In genomic region chr1:219081943-219082925, GRCh38 we compare ENCODE assay signal across 14 cellular contexts.
DNase-seq lines count a peak whose midpoint lies in the region; ATAC-seq and TF ChIP-seq lines count a peak whose summit lies in the region.
"Had no signal": no experiment of that assay in that cellular context is flagged by ENCODE, and none has a peak within 500 bp of the region (broad histone marks: within the 10 kb centered on the region; RNA-seq: fewer than 3 reads in every experiment).

No MANE protein-coding gene starts in this region.

- H3K27me3 Mint-ChIP-seq in activated CD8-positive, alpha-beta T cell treated with anti-CD3 and anti-CD28 coated beads, Interleukin-2, amount 10 ng/mL, durations not matched to agents 7 days and 5 days (ENCODE audit: low read depth), result no peaks in the 10 kb centered on the region
- H3K27me3 Mint-ChIP-seq in activated CD8-positive, alpha-beta memory T cell treated with anti-CD3 and anti-CD28 coated beads, Interleukin-2, amount 10 ng/mL, durations not matched to agents 7 days and 5 days, result no peaks in the 10 kb centered on the region

- ATAC-seq in GM18873 (IDR thresholded peaks at IDR 0.05; ENCODE audit: low FRiP score, unreplicated experiment) (peak; percentile 73), GM21786 (IDR thresholded peaks at IDR 0.05; ENCODE audit: unreplicated experiment) (peak; percentile 87), HG03354 (IDR thresholded peaks at IDR 0.05; ENCODE audit: poor library complexity, severe bottlenecking, unreplicated experiment) (peak; percentile 73), left lung (peak; percentile 27)
- ATAC-seq in activated CD8-positive, alpha-beta T cell treated with anti-CD3 and anti-CD28 coated beads, Interleukin-2, amount 10 ng/mL, durations not matched to agents 7 days and 5 days, result no peak
- no peak for ATAC-seq in activated CD8-positive, alpha-beta memory T cell treated with anti-CD3 and anti-CD28 coated beads, Interleukin-2, amount 10 ng/mL, durations not matched to agents 7 days and 5 days
- ATAC-seq: heart left ventricle had no signal

- TF ChIP-seq CTCF in left lung (IDR thresholded peaks at IDR 0.05), result no peak

- peak in 1 of 2 donors; percentile 17 for DNase-seq in left lung
- DNase-seq in germinal center (ENCODE audit: low spot score), result no peak
- DNase-seq in activated T-cell treated with anti-CD3 and anti-CD28 coated beads, Interleukin-2, amount 50 U/mL, for 48 hours, result no peak
- DNase-seq in activated CD8-positive, alpha-beta T cell treated with anti-CD3 and anti-CD28 coated beads, Interleukin-2, amount 10 ng/mL, durations not matched to agents 7 days and 5 days, result no peak
- no peak for DNase-seq in activated CD8-positive, alpha-beta memory T cell treated with anti-CD3 and anti-CD28 coated beads, Interleukin-2, amount 10 ng/mL, durations not matched to agents 7 days and 5 days
- DNase-seq: activated CD4-positive, alpha-beta T cell treated with anti-CD3 and anti-CD28 coated beads for 48 hours; heart left ventricle; NCI-H1417 treated with DMSO at 0.1 percent for 48 hours; SK-N-SH; stimulated activated naive CD4-positive, alpha-beta T cell treated with Interleukin-2 at 50 U/mL for 16 hours had no signal

- CTCF ChIA-PET in activated CD8-positive, alpha-beta T cell treated with anti-CD3 and anti-CD28 coated beads, Interleukin-2, amount 10 ng/mL, durations not matched to agents 7 days and 5 days (lab: Charles Lee), result no interaction called here
- CTCF ChIA-PET in activated CD8-positive, alpha-beta memory T cell treated with anti-CD3 and anti-CD28 coated beads, Interleukin-2, amount 10 ng/mL, durations not matched to agents 7 days and 5 days (lab: Charles Lee), result no interaction called here

- H3K9me3 ChIP-seq in left lung, result no peaks in the 10 kb centered on the region
- H3K9me3 ChIP-seq: heart left ventricle, SK-N-SH had no signal

- no peaks in the 10 kb centered on the region for H3K9me3 Mint-ChIP-seq in activated CD8-positive, alpha-beta T cell treated with anti-CD3 and anti-CD28 coated beads, Interleukin-2, amount 10 ng/mL, durations not matched to agents 7 days and 5 days (ENCODE audit: insufficient read depth)
- H3K9me3 Mint-ChIP-seq in activated CD8-positive, alpha-beta memory T cell treated with anti-CD3 and anti-CD28 coated beads, Interleukin-2, amount 10 ng/mL, durations not matched to agents 7 days and 5 days (ENCODE audit: low read depth), result no peaks in the 10 kb centered on the region

- no peaks in the 10 kb centered on the region for H3K36me3 Mint-ChIP-seq in activated CD8-positive, alpha-beta T cell treated with anti-CD3 and anti-CD28 coated beads, Interleukin-2, amount 10 ng/mL, durations not matched to agents 7 days and 5 days (ENCODE audit: low read depth)
- no peaks in the 10 kb centered on the region for H3K36me3 Mint-ChIP-seq in activated CD8-positive, alpha-beta memory T cell treated with anti-CD3 and anti-CD28 coated beads, Interleukin-2, amount 10 ng/mL, durations not matched to agents 7 days and 5 days

- H3K4me1 Mint-ChIP-seq in activated CD8-positive, alpha-beta T cell treated with anti-CD3 and anti-CD28 coated beads, Interleukin-2, amount 10 ng/mL, durations not matched to agents 7 days and 5 days (ENCODE audit: low read depth), result no peaks in the 10 kb centered on the region
- no peaks in the 10 kb centered on the region for H3K4me1 Mint-ChIP-seq in activated CD8-positive, alpha-beta memory T cell treated with anti-CD3 and anti-CD28 coated beads, Interleukin-2, amount 10 ng/mL, durations not matched to agents 7 days and 5 days

- H3K4me3 ChIP-seq in left lung, result no peak overlapping the region
- H3K4me3 ChIP-seq: BLaER1 treated with 17β-estradiol and CSF1 and Interleukin-3, amounts not matched to agents 10 nM and 100 nM; heart left ventricle had no signal

- no peak overlapping the region for H3K27ac Mint-ChIP-seq in activated CD8-positive, alpha-beta T cell treated with anti-CD3 and anti-CD28 coated beads, Interleukin-2, amount 10 ng/mL, durations not matched to agents 7 days and 5 days
- no peak overlapping the region for H3K27ac Mint-ChIP-seq in activated CD8-positive, alpha-beta memory T cell treated with anti-CD3 and anti-CD28 coated beads, Interleukin-2, amount 10 ng/mL, durations not matched to agents 7 days and 5 days

- no peaks in the 10 kb centered on the region for H3K4me1 ChIP-seq in left lung

- H3K36me3 ChIP-seq in left lung, result no peaks in the 10 kb centered on the region
- H3K36me3 ChIP-seq: BLaER1 treated with 17β-estradiol and CSF1 and Interleukin-3, amounts not matched to agents 10 nM and 100 nM; heart left ventricle had no signal

- no peaks in the 10 kb centered on the region for H3K27me3 ChIP-seq in left lung
- H3K27me3 ChIP-seq: BLaER1 treated with 17β-estradiol and CSF1 and Interleukin-3, amounts not matched to agents 10 nM and 100 nM; heart left ventricle had no signal

- intact Hi-C loops in left lung (cut with DNase I), result no loop called here

- no peak overlapping the region for H3K27ac ChIP-seq in left lung
- H3K27ac ChIP-seq: heart left ventricle had no signal

- H3K4me3 Mint-ChIP-seq in activated CD8-positive, alpha-beta T cell treated with anti-CD3 and anti-CD28 coated beads, Interleukin-2, amount 10 ng/mL, durations not matched to agents 7 days and 5 days, result no peak overlapping the region
- no peak overlapping the region for H3K4me3 Mint-ChIP-seq in activated CD8-positive, alpha-beta memory T cell treated with anti-CD3 and anti-CD28 coated beads, Interleukin-2, amount 10 ng/mL, durations not matched to agents 7 days and 5 days

- POLR2A ChIA-PET in activated CD8-positive, alpha-beta T cell treated with anti-CD3 and anti-CD28 coated beads, Interleukin-2, amount 10 ng/mL, durations not matched to agents 7 days and 5 days (lab: Charles Lee), result no interaction called here

Comparison
In these comparisons a context has a peak if more than half of its experiments do, and no peak if none do; other contexts are left out.
1. ATAC-seq: peak in GM18873 (single experiment), GM21786 (single experiment), HG03354 (single experiment) and left lung (single experiment); none in activated CD8-positive, alpha-beta T cell treated with anti-CD3 and anti-CD28 coated beads, Interleukin-2, amount 10 ng/mL, durations not matched to agents 7 days and 5 days (single experiment) and activated CD8-positive, alpha-beta memory T cell treated with anti-CD3 and anti-CD28 coated beads, Interleukin-2, amount 10 ng/mL, durations not matched to agents 7 days and 5 days (single experiment).